ENCODE assay signal across 9 cellular contexts in genomic region chr10:44008270-44008916, GRCh38.
A peak's percentile ranks its signal among the peaks of the same experiment; 100 is the strongest.
DNase-seq lines count a peak whose midpoint lies in the region; ATAC-seq, FAIRE-seq and TF ChIP-seq lines count a peak whose summit lies in the region.
"Had no signal": no experiment of that assay in that cellular context is flagged by ENCODE, and none has a peak within 500 bp of the region (broad histone marks: within the 10 kb centered on the region; RNA-seq: fewer than 3 reads in every experiment).

No MANE protein-coding gene starts in this region.

- no peak for TF ChIP-seq POLR2A in A549 (IDR thresholded peaks at IDR 0.05; ENCODE audit: low read length)

- CTCF ChIA-PET in A549 (lab: Yijun Ruan, JAX): no interaction called here

- H3K4me1 Mint-ChIP-seq in endothelial cell (ENCODE audit: unreplicated experiment): peaks cover 2% of the 10 kb centered on the region

- no peak overlapping the region for H3K27ac Mint-ChIP-seq in endothelial cell (ENCODE audit: unreplicated experiment)
- H3K27ac Mint-ChIP-seq: T-helper 2 cell treated with Interferon-gamma antibody and Interleukin-4, amounts not matched to agents 5 μg/mL and 100 μg/mL, for 36 hours had no signal

- no peaks in the 10 kb centered on the region for H3K9me3 ChIP-seq in A549

- ATAC-seq in A549 (no peak), GM19463 (IDR thresholded peaks at IDR 0.05; ENCODE audit: unreplicated experiment) (peak; percentile 55), HG03442 (IDR thresholded peaks at IDR 0.05; ENCODE audit: unreplicated experiment) (peak; percentile 53)

- H3K27me3 Mint-ChIP-seq in endothelial cell (ENCODE audit: unreplicated experiment): no peaks in the 10 kb centered on the region

- no peak for FAIRE-seq in A549 (lab: Jason Lieb, UNC)

- TF ChIP-seq CTCF in A549 (IDR thresholded peaks at IDR 0.05): no peak
- no peak for TF ChIP-seq CTCF in endothelial cell (IDR thresholded peaks at IDR 0.05; ENCODE audit: unreplicated experiment)

- TF ChIP-seq RAD21 in A549 (conservative IDR thresholded peaks at IDR 0.05 in 1 of 2, IDR thresholded peaks at IDR 0.05 in 1 of 2): no peak

- no peak overlapping the region for H3K4me3 Mint-ChIP-seq in endothelial cell (ENCODE audit: unreplicated experiment)
- H3K4me3 Mint-ChIP-seq: T-helper 2 cell treated with Interferon-gamma antibody and Interleukin-4, amounts not matched to agents 5 μg/mL and 100 μg/mL, for 36 hours had no signal

- WGBS in A549 (ENCODE audit: missing lambda C conversion rate): 4% methylated on average over 9 of the region's 10 CpGs

- DNase-seq in A549 (ENCODE audit: low read depth in 1 of 2, low spot score in 1 of 2) (peak; percentile 4 to 7), epithelial cell of prostate (ENCODE audit: low read depth, low spot score) (peak; percentile 27), T1000 (lab: John Stamatoyannopoulos, UW) (no peak), NCI-H2107 (lab: John Stamatoyannopoulos, UW) (no peak), endothelial cell (ENCODE audit: low spot score) (no peak), AG20443 (ENCODE audit: low spot score) (no peak)

- no peaks in the 10 kb centered on the region for H3K9me3 Mint-ChIP-seq in endothelial cell (ENCODE audit: unreplicated experiment)
- H3K9me3 Mint-ChIP-seq: T-helper 2 cell treated with Interferon-gamma antibody and Interleukin-4, amounts not matched to agents 5 μg/mL and 100 μg/mL, for 36 hours had no signal

- H3K4me3 ChIP-seq in A549: no peak overlapping the region

- H3K27ac ChIP-seq in A549 (no peak overlapping the region), epithelial cell of prostate (no peak overlapping the region)

- H3K4me1 ChIP-seq in A549: no peaks in the 10 kb centered on the region

- H3K36me3 Mint-ChIP-seq in endothelial cell (ENCODE audit: low read depth, unreplicated experiment): no peaks in the 10 kb centered on the region

- no peak overlapping the region for H3K4me2 ChIP-seq in A549

- no peak for TF ChIP-seq EP300 in A549 (IDR thresholded peaks at IDR 0.05)

- POLR2A ChIA-PET in A549 (lab: Yijun Ruan, JAX): no interaction called here

TF ChIP-seq in A549, 52 proteins besides CTCF, POLR2A, EP300 and RAD21:
- TF ChIP-seq FOSL2 (IDR thresholded peaks at IDR 0.05) (no peak), FOSL2 (CRISPR knock-in tag; IDR thresholded peaks at IDR 0.05) (no peak), RFX5 (IDR thresholded peaks at IDR 0.05) (no peak), MYC (IDR thresholded peaks at IDR 0.05; ENCODE audit: borderline replicate concordance, low read length) (no peak), NR3C1 (IDR thresholded peaks at IDR 0.05) (no peak)

Comparison
In these comparisons a context has a peak if more than half of its experiments do, and no peak if none do; other contexts are left out.
1. ATAC-seq: peak in GM19463 (single experiment) and HG03442 (single experiment); none in A549 (0 of 2).
2. DNase-seq: peak in A549 (2 of 2) and epithelial cell of prostate (single experiment); none in T1000 (single experiment), NCI-H2107 (single experiment), endothelial cell (single experiment) and AG20443 (single experiment).